ENCODE assay signal across 27 cellular contexts in the genomic region with DNA sequence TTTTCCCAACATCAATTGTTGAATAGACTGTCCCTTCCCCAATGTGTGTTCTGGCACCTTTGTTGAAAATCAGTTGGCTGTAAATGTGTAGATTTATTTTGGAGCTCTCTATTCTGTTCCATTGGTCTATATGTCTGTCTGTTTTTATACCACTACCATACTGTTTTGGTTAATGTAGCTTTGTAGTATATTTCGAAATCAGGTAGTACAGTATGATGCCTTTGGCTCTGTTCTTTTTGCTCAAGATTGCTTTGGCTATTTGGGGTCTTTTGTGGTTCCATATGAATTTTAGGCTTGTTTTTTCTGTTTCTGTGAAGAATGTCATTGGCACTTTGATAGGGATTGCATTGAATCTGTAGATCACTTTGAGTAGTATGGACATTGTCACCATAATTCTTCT.
"Had no signal": no experiment of that assay in that cellular context is flagged by ENCODE, and none has a peak within 500 bp of the region (broad histone marks: within the 10 kb centered on the region; RNA-seq: fewer than 3 reads in every experiment).

No MANE protein-coding gene starts in this region.

- H3K9me3 Mint-ChIP-seq: natural killer cell treated with Interleukin-12 subunit alpha and Interleukin-12 subunit beta and Interleukin-15 and Interleukin-18, amount 100 ng/mL, for 72 hours had no signal

- H3K9me3 ChIP-seq: neutrophil, pancreas, prostate gland, right lobe of liver, sigmoid colon, thoracic aorta, thyroid gland, upper lobe of left lung, vagina had no signal

- H3K4me3 Mint-ChIP-seq: natural killer cell treated with Interleukin-12 subunit alpha and Interleukin-12 subunit beta and Interleukin-15 and Interleukin-18, amount 100 ng/mL, for 72 hours; nephron progenitor cell; neural crest cell; stimulated activated effector memory CD8-positive, alpha-beta T cell treated with anti-CD3 and anti-CD28 coated beads, Interleukin-12 subunit alpha, Interleukin-12 subunit beta, amount 100 ng/mL, for 72 hours; stimulated activated naive B cell treated with anti-CD40 and anti-IgM and Interleukin-4, amounts not matched to agents 10 μg/mL and 1 μg/mL and 100 μg/mL, for 72 hours; stimulated activated naive CD8-positive, alpha-beta T cell treated with anti-CD3 and anti-CD28 coated beads, Interleukin-15, Interleukin-2, amounts not matched to agents 100 ng/mL and 50 ng/mL, for 24 hours had no signal

- DNase-seq: nephron progenitor cell; nucleus accumbens; retina; sigmoid colon; small intestine; stimulated activated CD4-positive, alpha-beta T cell treated with anti-CD3 and anti-CD28 coated beads, Interleukin-15, amount 100 ng/mL, for 24 hours; stimulated activated CD4-positive, alpha-beta T cell treated with anti-CD3 and anti-CD28 coated beads, Interleukin-2, amount 100 ng/mL, for 24 hours; stimulated activated CD4-positive, alpha-beta T cell treated with anti-CD3 and anti-CD28 coated beads, Interleukin-2, amount 100 ng/mL, for 48 hours; stimulated activated CD4-positive, alpha-beta T cell treated with anti-CD3 and anti-CD28 coated beads, Interleukin-4, amount 100 ng/mL, for 24 hours; stimulated activated naive B cell treated with anti-CD40 and anti-IgM and Interleukin-4, amounts not matched to agents 10 μg/mL and 1 μg/mL and 100 μg/mL, for 72 hours; stimulated activated naive CD4-positive, alpha-beta T cell treated with Interleukin-2 at 50 U/mL for 16 hours; stomach; thyroid gland; trophoblast cell; upper lobe of left lung had no signal

- H3K4me1 Mint-ChIP-seq: neural crest cell; stimulated activated effector memory CD8-positive, alpha-beta T cell treated with anti-CD3 and anti-CD28 coated beads, Interleukin-12 subunit alpha, Interleukin-12 subunit beta, amount 100 ng/mL, for 72 hours; stimulated activated naive B cell treated with anti-CD40 and anti-IgM and Interleukin-4, amounts not matched to agents 10 μg/mL and 1 μg/mL and 100 μg/mL, for 72 hours had no signal

- H3K27me3 ChIP-seq: neutrophil, pancreas, right atrium auricular region, right lobe of liver, sigmoid colon, stomach, thyroid gland, tibial nerve, upper lobe of left lung, vagina had no signal

- H3K4me1 ChIP-seq: pancreas, prostate gland, right lobe of liver, tibial nerve had no signal

- H3K36me3 Mint-ChIP-seq: natural killer cell treated with Interleukin-12 subunit alpha and Interleukin-12 subunit beta and Interleukin-15 and Interleukin-18, amount 100 ng/mL, for 72 hours; stimulated activated effector memory CD8-positive, alpha-beta T cell treated with anti-CD3 and anti-CD28 coated beads, Interleukin-12 subunit alpha, Interleukin-12 subunit beta, amount 100 ng/mL, for 72 hours; stimulated activated naive B cell treated with anti-CD40 and anti-IgM and Interleukin-4, amounts not matched to agents 10 μg/mL and 1 μg/mL and 100 μg/mL, for 72 hours had no signal

- H3K27ac ChIP-seq: neutrophil, pancreas, prostate gland, right lobe of liver, sigmoid colon, stomach, thoracic aorta, thyroid gland, tibial nerve, upper lobe of left lung, vagina had no signal

- H3K36me3 ChIP-seq: neutrophil, pancreas, prostate gland, right atrium auricular region, right lobe of liver, sigmoid colon, stomach, thoracic aorta, thyroid gland, upper lobe of left lung, vagina had no signal

- H3K27ac Mint-ChIP-seq: natural killer cell treated with Interleukin-12 subunit alpha and Interleukin-12 subunit beta and Interleukin-15 and Interleukin-18, amount 100 ng/mL, for 72 hours; nephron progenitor cell; stimulated activated effector memory CD8-positive, alpha-beta T cell treated with anti-CD3 and anti-CD28 coated beads, Interleukin-12 subunit alpha, Interleukin-12 subunit beta, amount 100 ng/mL, for 72 hours; stimulated activated naive B cell treated with anti-CD40 and anti-IgM and Interleukin-4, amounts not matched to agents 10 μg/mL and 1 μg/mL and 100 μg/mL, for 72 hours; stimulated activated naive CD8-positive, alpha-beta T cell treated with anti-CD3 and anti-CD28 coated beads, Interleukin-15, Interleukin-2, amounts not matched to agents 100 ng/mL and 50 ng/mL, for 24 hours had no signal

- H3K4me3 ChIP-seq: pancreas, prostate gland, right atrium auricular region, right lobe of liver, sigmoid colon, stomach, thoracic aorta, thyroid gland, tibial nerve, upper lobe of left lung, vagina had no signal

- ATAC-seq: natural killer cell treated with Interleukin-12 subunit alpha and Interleukin-12 subunit beta and Interleukin-15 and Interleukin-18, amount 100 ng/mL, for 72 hours; pancreas; right lobe of liver; stimulated activated effector memory CD8-positive, alpha-beta T cell treated with anti-CD3 and anti-CD28 coated beads, Interleukin-12 subunit alpha, Interleukin-12 subunit beta, amount 100 ng/mL, for 72 hours; stimulated activated naive B cell treated with anti-CD40 and anti-IgM and Interleukin-4, amounts not matched to agents 10 μg/mL and 1 μg/mL and 100 μg/mL, for 72 hours had no signal
